Comparison of ENCODE assay signal across 8 cellular contexts in genomic region chr17:44326867-44327444, GRCh38. TPM values are rescaled to one million over a fixed set of nuclear protein-coding genes. Genes with fewer than 3 reads are reported as not detected.
DNase-seq lines count a peak whose midpoint lies in the region; ATAC-seq and TF ChIP-seq lines count a peak whose summit lies in the region.

No MANE protein-coding gene starts in this region.

- H3K27me3 Mint-ChIP-seq in neural progenitor cell (ENCODE audit: insufficient read depth, low read depth) = peaks cover 4% of the 10 kb centered on the region
- H3K27me3 Mint-ChIP-seq in stimulated activated naive CD8-positive, alpha-beta T cell treated with anti-CD3 and anti-CD28 coated beads, Interleukin-15, Interleukin-2, amounts not matched to agents 100 ng/mL and 50 ng/mL, for 24 hours = no peaks in the 10 kb centered on the region

- H4K20me1 ChIP-seq in neural progenitor cell (ENCODE audit: low read depth) = peaks cover 17% of the 10 kb centered on the region

- ATAC-seq in GM21737 (IDR thresholded peaks at IDR 0.05; ENCODE audit: unreplicated experiment) = peak; percentile 48

- no peak overlapping the region for H3K9ac ChIP-seq in neural progenitor cell

- H3K4me1 ChIP-seq in neural progenitor cell = peaks cover 4% of the 10 kb centered on the region

- H3K9me3 ChIP-seq in neural progenitor cell (ENCODE audit: low read depth) = no peaks in the 10 kb centered on the region

- peaks cover 34% of the 10 kb centered on the region for H3F3A ChIP-seq in neural progenitor cell (ENCODE audit: low read depth)

- TF ChIP-seq CTCF in fibroblast of mammary gland (conservative IDR thresholded peaks at IDR 0.05; ENCODE audit: control insufficient read depth, insufficient read depth, low read depth, low read length) (no peak), neural progenitor cell (IDR thresholded peaks at IDR 0.05) (no peak)

- H3K9me3 Mint-ChIP-seq in neural progenitor cell = no peaks in the 10 kb centered on the region
- H3K9me3 Mint-ChIP-seq in stimulated activated naive CD8-positive, alpha-beta T cell treated with anti-CD3 and anti-CD28 coated beads, Interleukin-15, Interleukin-2, amounts not matched to agents 100 ng/mL and 50 ng/mL, for 24 hours = no peaks in the 10 kb centered on the region

- H3K4me3 ChIP-seq in fibroblast of mammary gland (ENCODE audit: control insufficient read depth, low read depth, low read length) = peak overlapping the region; percentile 6
- H3K4me3 ChIP-seq in neural progenitor cell = no peak overlapping the region

- no peak overlapping the region for H2AFZ ChIP-seq in neural progenitor cell (replicated peaks)

- peak overlapping the region; percentile 41 for H3K4me2 ChIP-seq in neural progenitor cell

- peak overlapping the region; percentile 73 for H3K4me3 Mint-ChIP-seq in neural progenitor cell
- peak overlapping the region; percentile 77 for H3K4me3 Mint-ChIP-seq in stimulated activated naive CD8-positive, alpha-beta T cell treated with anti-CD3 and anti-CD28 coated beads, Interleukin-15, Interleukin-2, amounts not matched to agents 100 ng/mL and 50 ng/mL, for 24 hours

- DNase-seq in D341Med (ENCODE audit: low spot score) (peak; percentile 98), M059J (ENCODE audit: low read depth) (peak; percentile 95), RPMI8226 (peak; percentile 97), fibroblast of mammary gland (ENCODE audit: low read depth) (peak; percentile 96), neural progenitor cell (ENCODE audit: low spot score) (peak; percentile 97)
- DNase-seq in activated T-helper 1 cell treated with anti-CD3 and anti-CD28 coated beads, Interleukin-2, amount 50 U/mL, for 16 hours (ENCODE audit: low read depth in 1 of 2, low spot score in 1 of 2) = peak; percentile 87

- peaks cover 19% of the 10 kb centered on the region for H3K27me3 ChIP-seq in neural progenitor cell

- no peak overlapping the region for H3K27ac Mint-ChIP-seq in neural progenitor cell
- H3K27ac Mint-ChIP-seq in stimulated activated naive CD8-positive, alpha-beta T cell treated with anti-CD3 and anti-CD28 coated beads, Interleukin-15, Interleukin-2, amounts not matched to agents 100 ng/mL and 50 ng/mL, for 24 hours = peak overlapping the region; percentile 90

- H3K4me1 Mint-ChIP-seq in neural progenitor cell = peaks cover 14% of the 10 kb centered on the region
- H3K4me1 Mint-ChIP-seq in stimulated activated naive CD8-positive, alpha-beta T cell treated with anti-CD3 and anti-CD28 coated beads, Interleukin-15, Interleukin-2, amounts not matched to agents 100 ng/mL and 50 ng/mL, for 24 hours (ENCODE audit: low read depth) = peaks cover 44% of the 10 kb centered on the region

- H3K79me2 ChIP-seq in neural progenitor cell (ENCODE audit: low read depth) = peaks cover 23% of the 10 kb centered on the region

- H3K36me3 Mint-ChIP-seq in neural progenitor cell = no peaks in the 10 kb centered on the region
- no peaks in the 10 kb centered on the region for H3K36me3 Mint-ChIP-seq in stimulated activated naive CD8-positive, alpha-beta T cell treated with anti-CD3 and anti-CD28 coated beads, Interleukin-15, Interleukin-2, amounts not matched to agents 100 ng/mL and 50 ng/mL, for 24 hours (ENCODE audit: low read depth)

- no peak overlapping the region for H3K27ac ChIP-seq in neural progenitor cell

- H3K36me3 ChIP-seq in neural progenitor cell = no peaks in the 10 kb centered on the region

RNA-seq across cellular contexts. Expression of gene SLC25A39, which starts 2.3 kb away (rescaled TPM):
- 111 and 138 TPM in 2 replicates for total RNA-seq in M059J (2014; rRNA removed; shearing (Covaris generic))
- 61.2 and 146 TPM in 2 replicates for total RNA-seq in neural progenitor cell (ENCODE audit: low replicate concordance)

RNA-seq across cellular contexts. Expression of gene GRN, which starts 18.1 kb away (rescaled TPM):
- 284 and 317 TPM in 2 replicates for total RNA-seq in M059J (2014; rRNA removed; shearing (Covaris generic))
- 28.2 and 98.6 TPM in 2 replicates for total RNA-seq in neural progenitor cell (ENCODE audit: low replicate concordance)

RNA-seq across cellular contexts. Expression of gene RUNDC3A, which starts 18.6 kb away (rescaled TPM):
- 0.12 TPM in 1 of 2 replicates, not detected in the other for total RNA-seq in M059J (2014; rRNA removed; shearing (Covaris generic))
- 0.09 and 0.58 TPM in 2 replicates for total RNA-seq in neural progenitor cell (ENCODE audit: low replicate concordance)

RNA-seq across cellular contexts. Expression of gene FAM171A2, which starts 36.7 kb away (rescaled TPM):
- 1.4 and 5.2 TPM in 2 replicates for total RNA-seq in M059J (2014; rRNA removed; shearing (Covaris generic))
- total RNA-seq in neural progenitor cell (ENCODE audit: low replicate concordance) = 18.1 and 68.1 TPM in 2 replicates

RNA-seq across cellular contexts. Expression of gene SLC4A1, which starts 59.0 kb away (rescaled TPM):
- total RNA-seq in M059J (2014; rRNA removed; shearing (Covaris generic)) = not detected in 2 replicates
- not detected in 2 replicates for total RNA-seq in neural progenitor cell (ENCODE audit: low replicate concordance)
